1 cellular context compared by ENCODE assay signal in genomic region chr9:86282077-86282978, GRCh38.
A peak's percentile ranks its signal among the peaks of the same experiment; 100 is the strongest.
TF ChIP-seq lines count a peak whose summit lies in the region.

TSS of gene ISCA1 (minus strand) at chr9:86282538. CDS start at chr9:86282458, 80 bp downstream.

TF ChIP-seq in K562, 482 proteins besides CTCF, POLR2A, EP300 and RAD21 (continued from another document and continues in another):
- TF ChIP-seq, protein P1, sequence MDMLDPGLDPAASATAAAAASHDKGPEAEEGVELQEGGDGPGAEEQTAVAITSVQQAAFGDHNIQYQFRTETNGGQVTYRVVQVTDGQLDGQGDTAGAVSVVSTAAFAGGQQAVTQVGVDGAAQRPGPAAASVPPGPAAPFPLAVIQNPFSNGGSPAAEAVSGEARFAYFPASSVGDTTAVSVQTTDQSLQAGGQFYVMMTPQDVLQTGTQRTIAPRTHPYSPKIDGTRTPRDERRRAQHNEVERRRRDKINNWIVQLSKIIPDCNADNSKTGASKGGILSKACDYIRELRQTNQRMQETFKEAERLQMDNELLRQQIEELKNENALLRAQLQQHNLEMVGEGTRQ (CRISPR knock-in tag; IDR thresholded peaks at IDR 0.05), result 0 out of 2 replicates have a peak, but pooled peaks have one; percentile 11
- TF ChIP-seq STAG1 (CRISPR knock-in tag; IDR thresholded peaks at IDR 0.05; ENCODE audit: borderline replicate concordance) (0 out of 2 replicates have a peak, but pooled peaks have one; percentile 29), U2AF1 (optimal IDR thresholded peaks at IDR 0.05; ENCODE audit: low read depth, low read length) (peak; percentile 57), KLF10 (CRISPR knock-in tag; IDR thresholded peaks at IDR 0.05) (no peak), MCM5 (IDR thresholded peaks at IDR 0.05; ENCODE audit: low read depth) (no peak), NFXL1 (CRISPR knock-in tag; IDR thresholded peaks at IDR 0.05) (no peak), ZNF263 (CRISPR knock-in tag; IDR thresholded peaks at IDR 0.05; ENCODE audit: borderline replicate concordance) (0 out of 2 replicates have a peak, but pooled peaks have one; percentile 15), E2F5 (CRISPR knock-in tag; IDR thresholded peaks at IDR 0.05) (no peak), NCOA1 (IDR thresholded peaks at IDR 0.05; ENCODE audit: low read depth) (peak; percentile 79; the same call in 1 of the 2 replicates), NR4A1 (CRISPR knock-in tag; IDR thresholded peaks at IDR 0.05) (no peak), NR4A1 (tag; IDR thresholded peaks at IDR 0.05) (no peak), NFIX (CRISPR knock-in tag; IDR thresholded peaks at IDR 0.05; ENCODE audit: low read depth) (no peak), DNMT1 (IDR thresholded peaks at IDR 0.05) (no peak), HCFC1 (IDR thresholded peaks at IDR 0.05; ENCODE audit: low read depth, low read length) (peak; percentile 76), ZNF134 (CRISPR knock-in tag; conservative IDR thresholded peaks at IDR 0.05) (no peak), CBX8 (IDR thresholded peaks at IDR 0.05; ENCODE audit: borderline replicate concordance, extremely low read depth, low read depth, low read length, poor library complexity, severe bottlenecking) (no peak), ZNF24 (IDR thresholded peaks at IDR 0.05) (no peak), CSDE1 (IDR thresholded peaks at IDR 0.05) (no peak), BRF1 (IDR thresholded peaks at IDR 0.05; ENCODE audit: borderline replicate concordance, extremely low read depth, insufficient read length) (no peak), RBM39 (optimal IDR thresholded peaks at IDR 0.05; ENCODE audit: low read depth, low read length) (no peak), HDAC6 (IDR thresholded peaks at IDR 0.05; ENCODE audit: low read depth, low read length) (no peak), POLR2H (tag; IDR thresholded peaks at IDR 0.05; ENCODE audit: low read depth) (peak; percentile 69), RFX1 (IDR thresholded peaks at IDR 0.05) (peak; percentile 34; the same call in 1 of the 2 replicates), MNT (conservative IDR thresholded peaks at IDR 0.05) (peak; percentile 85 to 91), TCF7 (IDR thresholded peaks at IDR 0.05; ENCODE audit: borderline replicate concordance) (no peak), AFF4 (CRISPR knock-in tag; IDR thresholded peaks at IDR 0.05) (no peak; the same call in 1 of the 2 replicates), CHAMP1 (IDR thresholded peaks at IDR 0.05) (no peak), SMAD1 (IDR thresholded peaks at IDR 0.05; ENCODE audit: low read depth, low read length, partially characterized antibody) (no peak), RB1 (IDR thresholded peaks at IDR 0.05; ENCODE audit: low read depth) (peak; percentile 24; the same call in 1 of the 2 replicates), SMARCE1 (IDR thresholded peaks at IDR 0.05) (no peak), FOXA3 (CRISPR knock-in tag; conservative IDR thresholded peaks at IDR 0.05 in 1 of 2, IDR thresholded peaks at IDR 0.05 in 1 of 2) (0 out of 4 replicates have a peak, but pooled peaks of 1 of the 2 experiments have one; percentile 9), BHLHE40 (IDR thresholded peaks at IDR 0.05; ENCODE audit: low read length) (peak; percentile 28; the same call in 1 of the 2 replicates)
- TF ChIP-seq, protein P2, sequence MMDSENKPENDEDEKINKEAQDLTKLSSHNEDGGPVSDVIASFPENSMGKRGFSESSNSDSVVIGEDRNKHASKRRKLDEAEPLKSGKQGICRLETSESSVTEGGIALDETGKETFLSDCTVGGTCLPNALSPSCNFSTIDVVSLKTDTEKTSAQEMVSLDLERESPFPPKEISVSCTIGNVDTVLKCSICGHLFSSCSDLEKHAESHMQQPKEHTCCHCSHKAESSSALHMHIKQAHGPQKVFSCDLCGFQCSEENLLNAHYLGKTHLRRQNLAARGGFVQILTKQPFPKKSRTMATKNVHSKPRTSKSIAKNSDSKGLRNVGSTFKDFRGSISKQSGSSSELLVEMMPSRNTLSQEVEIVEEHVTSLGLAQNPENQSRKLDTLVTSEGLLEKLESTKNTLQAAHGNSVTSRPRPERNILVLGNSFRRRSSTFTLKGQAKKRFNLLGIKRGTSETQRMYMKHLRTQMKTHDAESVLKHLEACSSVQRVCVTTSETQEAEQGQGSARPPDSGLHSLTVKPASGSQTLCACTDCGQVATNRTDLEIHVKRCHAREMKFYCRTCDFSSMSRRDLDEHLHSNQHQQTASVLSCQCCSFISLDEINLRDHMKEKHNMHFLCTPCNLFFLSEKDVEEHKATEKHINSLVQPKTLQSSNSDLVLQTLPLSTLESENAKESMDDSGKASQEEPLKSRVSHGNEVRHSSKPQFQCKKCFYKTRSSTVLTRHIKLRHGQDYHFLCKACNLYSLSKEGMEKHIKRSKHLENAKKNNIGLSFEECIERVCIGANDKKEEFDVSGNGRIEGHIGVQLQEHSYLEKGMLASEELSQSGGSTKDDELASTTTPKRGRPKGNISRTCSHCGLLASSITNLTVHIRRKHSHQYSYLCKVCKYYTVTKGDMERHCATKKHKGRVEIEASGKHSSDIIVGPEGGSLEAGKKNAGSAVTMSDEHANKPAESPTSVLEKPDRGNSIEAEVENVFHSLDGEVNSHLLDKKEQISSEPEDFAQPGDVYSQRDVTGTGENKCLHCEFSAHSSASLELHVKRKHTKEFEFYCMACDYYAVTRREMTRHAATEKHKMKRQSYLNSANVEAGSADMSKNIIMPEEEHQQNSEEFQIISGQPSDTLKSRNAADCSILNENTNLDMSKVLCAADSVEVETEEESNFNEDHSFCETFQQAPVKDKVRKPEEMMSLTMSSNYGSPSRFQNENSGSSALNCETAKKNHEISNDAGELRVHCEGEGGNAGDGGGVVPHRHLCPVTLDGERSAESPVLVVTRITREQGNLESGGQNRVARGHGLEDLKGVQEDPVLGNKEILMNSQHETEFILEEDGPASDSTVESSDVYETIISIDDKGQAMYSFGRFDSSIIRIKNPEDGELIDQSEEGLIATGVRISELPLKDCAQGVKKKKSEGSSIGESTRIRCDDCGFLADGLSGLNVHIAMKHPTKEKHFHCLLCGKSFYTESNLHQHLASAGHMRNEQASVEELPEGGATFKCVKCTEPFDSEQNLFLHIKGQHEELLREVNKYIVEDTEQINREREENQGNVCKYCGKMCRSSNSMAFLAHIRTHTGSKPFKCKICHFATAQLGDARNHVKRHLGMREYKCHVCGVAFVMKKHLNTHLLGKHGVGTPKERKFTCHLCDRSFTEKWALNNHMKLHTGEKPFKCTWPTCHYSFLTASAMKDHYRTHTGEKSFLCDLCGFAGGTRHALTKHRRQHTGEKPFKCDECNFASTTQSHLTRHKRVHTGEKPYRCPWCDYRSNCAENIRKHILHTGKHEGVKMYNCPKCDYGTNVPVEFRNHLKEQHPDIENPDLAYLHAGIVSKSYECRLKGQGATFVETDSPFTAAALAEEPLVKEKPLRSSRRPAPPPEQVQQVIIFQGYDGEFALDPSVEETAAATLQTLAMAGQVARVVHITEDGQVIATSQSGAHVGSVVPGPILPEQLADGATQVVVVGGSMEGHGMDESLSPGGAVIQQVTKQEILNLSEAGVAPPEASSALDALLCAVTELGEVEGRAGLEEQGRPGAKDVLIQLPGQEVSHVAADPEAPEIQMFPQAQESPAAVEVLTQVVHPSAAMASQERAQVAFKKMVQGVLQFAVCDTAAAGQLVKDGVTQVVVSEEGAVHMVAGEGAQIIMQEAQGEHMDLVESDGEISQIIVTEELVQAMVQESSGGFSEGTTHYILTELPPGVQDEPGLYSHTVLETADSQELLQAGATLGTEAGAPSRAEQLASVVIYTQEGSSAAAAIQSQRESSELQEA (IDR thresholded peaks at IDR 0.05; ENCODE audit: low read depth), result no peak
- TF ChIP-seq, protein P3, sequence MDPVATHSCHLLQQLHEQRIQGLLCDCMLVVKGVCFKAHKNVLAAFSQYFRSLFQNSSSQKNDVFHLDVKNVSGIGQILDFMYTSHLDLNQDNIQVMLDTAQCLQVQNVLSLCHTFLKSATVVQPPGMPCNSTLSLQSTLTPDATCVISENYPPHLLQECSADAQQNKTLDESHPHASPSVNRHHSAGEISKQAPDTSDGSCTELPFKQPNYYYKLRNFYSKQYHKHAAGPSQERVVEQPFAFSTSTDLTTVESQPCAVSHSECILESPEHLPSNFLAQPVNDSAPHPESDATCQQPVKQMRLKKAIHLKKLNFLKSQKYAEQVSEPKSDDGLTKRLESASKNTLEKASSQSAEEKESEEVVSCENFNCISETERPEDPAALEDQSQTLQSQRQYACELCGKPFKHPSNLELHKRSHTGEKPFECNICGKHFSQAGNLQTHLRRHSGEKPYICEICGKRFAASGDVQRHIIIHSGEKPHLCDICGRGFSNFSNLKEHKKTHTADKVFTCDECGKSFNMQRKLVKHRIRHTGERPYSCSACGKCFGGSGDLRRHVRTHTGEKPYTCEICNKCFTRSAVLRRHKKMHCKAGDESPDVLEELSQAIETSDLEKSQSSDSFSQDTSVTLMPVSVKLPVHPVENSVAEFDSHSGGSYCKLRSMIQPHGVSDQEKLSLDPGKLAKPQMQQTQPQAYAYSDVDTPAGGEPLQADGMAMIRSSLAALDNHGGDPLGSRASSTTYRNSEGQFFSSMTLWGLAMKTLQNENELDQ (CRISPR knock-in tag; IDR thresholded peaks at IDR 0.05; ENCODE audit: borderline replicate concordance), result no peak
- TF ChIP-seq, protein P4, sequence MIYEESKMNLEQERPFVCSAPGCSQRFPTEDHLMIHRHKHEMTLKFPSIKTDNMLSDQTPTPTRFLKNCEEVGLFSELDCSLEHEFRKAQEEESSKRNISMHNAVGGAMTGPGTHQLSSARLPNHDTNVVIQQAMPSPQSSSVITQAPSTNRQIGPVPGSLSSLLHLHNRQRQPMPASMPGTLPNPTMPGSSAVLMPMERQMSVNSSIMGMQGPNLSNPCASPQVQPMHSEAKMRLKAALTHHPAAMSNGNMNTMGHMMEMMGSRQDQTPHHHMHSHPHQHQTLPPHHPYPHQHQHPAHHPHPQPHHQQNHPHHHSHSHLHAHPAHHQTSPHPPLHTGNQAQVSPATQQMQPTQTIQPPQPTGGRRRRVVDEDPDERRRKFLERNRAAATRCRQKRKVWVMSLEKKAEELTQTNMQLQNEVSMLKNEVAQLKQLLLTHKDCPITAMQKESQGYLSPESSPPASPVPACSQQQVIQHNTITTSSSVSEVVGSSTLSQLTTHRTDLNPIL (CRISPR knock-in tag; IDR thresholded peaks at IDR 0.05), result no peak
- TF ChIP-seq, protein P5, sequence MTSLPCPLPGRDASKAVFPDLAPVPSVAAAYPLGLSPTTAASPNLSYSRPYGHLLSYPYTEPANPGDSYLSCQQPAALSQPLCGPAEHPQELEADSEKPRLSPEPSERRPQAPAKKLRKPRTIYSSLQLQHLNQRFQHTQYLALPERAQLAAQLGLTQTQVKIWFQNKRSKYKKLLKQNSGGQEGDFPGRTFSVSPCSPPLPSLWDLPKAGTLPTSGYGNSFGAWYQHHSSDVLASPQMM (CRISPR knock-in tag; IDR thresholded peaks at IDR 0.05), result no peak
